ENCODE assay signal across 29 cellular contexts in the genomic region with DNA sequence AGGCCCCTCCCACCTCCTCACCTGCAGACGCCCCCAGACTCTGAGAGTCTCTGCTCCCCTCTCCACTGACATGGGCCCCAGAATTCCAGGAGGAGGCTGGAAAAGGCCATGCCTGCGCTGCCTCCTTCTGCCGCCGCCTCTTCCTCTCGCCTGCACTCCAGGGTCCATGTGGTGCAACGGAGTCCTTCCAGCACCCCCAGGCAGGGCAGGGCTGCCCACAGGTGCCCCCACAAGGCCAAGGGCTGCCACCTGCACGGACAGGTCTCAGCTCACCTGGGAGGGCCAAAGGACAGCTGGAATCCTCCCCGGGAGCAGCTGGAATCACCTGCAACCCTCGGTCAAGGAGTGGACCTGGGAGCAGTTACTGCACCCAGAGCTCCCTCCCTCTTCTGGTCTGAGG.
"Had no signal": no experiment of that assay in that cellular context is flagged by ENCODE, and none has a peak within 500 bp of the region (broad histone marks: within the 10 kb centered on the region; RNA-seq: fewer than 3 reads in every experiment).

No MANE protein-coding gene starts in this region.

- H3K27ac Mint-ChIP-seq: naive thymus-derived CD4-positive, alpha-beta T cell; natural killer cell; nephron; neural progenitor cell; stimulated activated memory B cell treated with anti-CD40 and anti-IgM and Interleukin-4, amounts not matched to agents 10 μg/mL and 1 μg/mL and 100 μg/mL, for 72 hours; stimulated activated naive CD8-positive, alpha-beta T cell treated with anti-CD3 and anti-CD28 coated beads, Interleukin-15, amount 100 ng/mL, for 72 hours; type B pancreatic cell had no signal

- H3K4me2 ChIP-seq: neural progenitor cell had no signal

- H3K4me1 Mint-ChIP-seq: naive thymus-derived CD4-positive, alpha-beta T cell; natural killer cell; nephron had no signal

- H3K27me3 ChIP-seq: neural progenitor cell, right lobe of liver, testis, uterus had no signal

- H3K4me3 Mint-ChIP-seq: naive thymus-derived CD4-positive, alpha-beta T cell; natural killer cell; nephron; neural progenitor cell; stimulated activated memory B cell treated with anti-CD40 and anti-IgM and Interleukin-4, amounts not matched to agents 10 μg/mL and 1 μg/mL and 100 μg/mL, for 72 hours; stimulated activated naive CD8-positive, alpha-beta T cell treated with anti-CD3 and anti-CD28 coated beads, Interleukin-15, amount 100 ng/mL, for 72 hours; type B pancreatic cell had no signal

- H3K36me3 ChIP-seq: neural progenitor cell, neutrophil, pancreas, right lobe of liver, sigmoid colon, suprapubic skin, tibial artery, transverse colon, upper lobe of right lung, uterus had no signal

- H3K4me1 ChIP-seq: pancreas, psoas muscle, right lobe of liver, testis, upper lobe of right lung, uterus had no signal

- H3K9me3 ChIP-seq: neutrophil, pancreas, psoas muscle, right lobe of liver, sigmoid colon, suprapubic skin, testis, tibial artery, transverse colon, upper lobe of right lung, uterus had no signal

- H3K36me3 Mint-ChIP-seq: naive thymus-derived CD4-positive, alpha-beta T cell; natural killer cell; neural progenitor cell; stimulated activated memory B cell treated with anti-CD40 and anti-IgM and Interleukin-4, amounts not matched to agents 10 μg/mL and 1 μg/mL and 100 μg/mL, for 72 hours; type B pancreatic cell had no signal

- DNase-seq: naive thymus-derived CD4-positive, alpha-beta T cell; natural killer cell; nucleus accumbens; psoas muscle; right cardiac atrium; right lobe of liver; sigmoid colon; small intestine; stimulated activated CD4-positive, alpha-beta T cell treated with anti-CD3 and anti-CD28 coated beads, Interleukin-12 subunit alpha, Interleukin-12 subunit beta, amount 100 ng/mL, for 4 hours; stimulated activated CD4-positive, alpha-beta T cell treated with anti-CD3 and anti-CD28 coated beads, Interleukin-1b, Interleukin-23, amount 100 ng/mL, for 48 hours; stimulated activated CD4-positive, alpha-beta T cell treated with anti-CD3 and anti-CD28 coated beads, Interleukin-4, amount 100 ng/mL, for 1 hour; stimulated activated CD4-positive, alpha-beta T cell treated with anti-CD3 and anti-CD28 coated beads, Interleukin-4, amount 100 ng/mL, for 4 hours; stimulated activated CD8-positive, alpha-beta memory T cell treated with anti-CD3 and anti-CD28 coated beads, Interleukin-4, amount 100 ng/mL, for 48 hours; stimulated activated naive CD4-positive, alpha-beta T cell; stimulated activated naive CD8-positive, alpha-beta T cell treated with anti-CD3 and anti-CD28 coated beads, Interleukin-15, amount 100 ng/mL, for 72 hours; stimulated activated naive CD8-positive, alpha-beta T cell treated with anti-CD3 and anti-CD28 coated beads, Interleukin-15, Interleukin-2, amounts not matched to agents 100 U/mL and 50 U/mL, for 24 hours; substantia nigra; testis; tibial artery; transverse colon; upper lobe of right lung; uterus had no signal

- H3K27ac ChIP-seq: neural progenitor cell, neutrophil, pancreas, psoas muscle, right lobe of liver, sigmoid colon, suprapubic skin, testis, tibial artery, transverse colon, upper lobe of right lung, uterus had no signal

- H3K9ac ChIP-seq: neural progenitor cell had no signal

- H3K9me3 Mint-ChIP-seq: naive thymus-derived CD4-positive, alpha-beta T cell; natural killer cell; nephron; neural progenitor cell; stimulated activated memory B cell treated with anti-CD40 and anti-IgM and Interleukin-4, amounts not matched to agents 10 μg/mL and 1 μg/mL and 100 μg/mL, for 72 hours; stimulated activated naive CD8-positive, alpha-beta T cell treated with anti-CD3 and anti-CD28 coated beads, Interleukin-15, amount 100 ng/mL, for 72 hours; type B pancreatic cell had no signal

- H2AFZ ChIP-seq: neural progenitor cell had no signal

- H3K4me3 ChIP-seq: neural progenitor cell, pancreas, psoas muscle, right lobe of liver, sigmoid colon, suprapubic skin, testis, tibial artery, transverse colon, upper lobe of right lung, uterus had no signal
